Comparison of ENCODE assay signal across 19 cellular contexts in the genomic region with DNA sequence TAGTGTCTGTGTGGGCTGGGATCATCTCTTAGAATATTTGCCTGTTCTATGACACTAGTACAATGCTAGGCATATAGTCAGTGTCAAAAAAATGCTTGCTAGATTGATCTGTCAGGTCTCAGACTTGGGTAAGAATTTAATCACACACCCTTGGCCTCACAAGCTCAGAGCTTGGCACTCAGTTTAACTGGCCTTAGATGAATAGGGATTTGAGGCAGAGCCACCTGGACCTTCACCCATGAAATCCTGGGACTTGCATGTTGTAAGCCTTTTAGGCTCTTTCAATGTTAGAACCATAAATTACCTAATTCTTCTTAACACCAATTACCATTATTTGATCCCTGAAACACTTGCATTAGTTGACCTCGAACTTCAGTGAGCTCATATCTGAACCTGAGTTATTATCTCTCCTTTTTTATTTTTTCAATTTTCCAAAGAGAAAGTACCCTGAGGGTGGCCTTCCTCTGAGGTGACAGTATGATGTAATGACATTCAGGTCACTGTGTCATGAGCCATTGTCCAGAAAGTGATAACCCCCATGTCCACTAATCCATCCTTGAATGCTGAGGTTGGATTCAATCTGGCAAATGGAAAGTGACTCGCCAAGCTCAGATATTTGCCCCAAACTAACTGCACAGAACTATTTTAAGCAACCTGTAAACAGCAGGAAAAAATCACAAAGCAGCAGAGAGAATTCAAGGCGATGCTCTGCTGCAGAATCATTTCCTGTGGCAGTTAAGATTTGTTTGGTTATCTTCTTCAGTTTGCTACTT.
A peak's percentile ranks its signal among the peaks of the same experiment; 100 is the strongest.
DNase-seq lines count a peak whose midpoint lies in the region; ATAC-seq and TF ChIP-seq lines count a peak whose summit lies in the region.
"Had no signal": no experiment of that assay in that cellular context is flagged by ENCODE, and none has a peak within 500 bp of the region (broad histone marks: within the 10 kb centered on the region; RNA-seq: fewer than 3 reads in every experiment).

No MANE protein-coding gene starts in this region.

- TF ChIP-seq EP300 in tibial nerve (IDR thresholded peaks at IDR 0.05), result no peak

- H2AFZ ChIP-seq in mesenchymal stem cell (ENCODE audit: low read depth, low read length), result no peak overlapping the region

- no peak overlapping the region for H2BK120ac ChIP-seq in mesenchymal stem cell (ENCODE audit: low read depth, low read length)

- H3K4me3 ChIP-seq in cardiac muscle cell, result no peak overlapping the region
- no peak overlapping the region for H3K4me3 ChIP-seq in ectodermal cell (ENCODE audit: insufficient read depth, low read depth, low read length)
- H3K4me3 ChIP-seq in mesenchymal stem cell (ENCODE audit: insufficient read depth in 1 of 2, low read depth in 1 of 2, low read length in 2 of 2), result no peak overlapping the region
- H3K4me3 ChIP-seq in tibial nerve, result no peak overlapping the region
- H3K4me3 ChIP-seq in HAP-1, result no peak overlapping the region

- ATAC-seq in left cardiac atrium (no peak), HG03039 (IDR thresholded peaks at IDR 0.05; ENCODE audit: unreplicated experiment) (no peak)
- ATAC-seq: CD8-positive, alpha-beta T cell; HCT116; Panc1 had no signal

- H3K23ac ChIP-seq in mesenchymal stem cell (ENCODE audit: low read length in 2 of 2), result no peak overlapping the region

- no peak overlapping the region for H2AK5ac ChIP-seq in mesenchymal stem cell (ENCODE audit: low read length, severe bottlenecking)

- H3K27ac ChIP-seq in cardiac muscle cell (peak overlapping the region; percentile 15), ectodermal cell (ENCODE audit: insufficient read depth, low read depth, low read length, poor library complexity, severe bottlenecking) (peak overlapping the region; percentile 32), mesenchymal stem cell (ENCODE audit: low read length, poor library complexity, severe bottlenecking) (no peak overlapping the region), tibial nerve (peak overlapping the region in 3 of 4 donors; percentile 5 to 76 (median 72))
- H3K27ac ChIP-seq: 22Rv1 had no signal

- no peak for TF ChIP-seq CTCF in cardiac muscle cell (IDR thresholded peaks at IDR 0.05; ENCODE audit: low read depth, low read length)
- no peak for TF ChIP-seq CTCF in tibial nerve (IDR thresholded peaks at IDR 0.05)

- H3K9ac ChIP-seq in mesenchymal stem cell (ENCODE audit: low read length), result no peak overlapping the region

- H3K9me3 ChIP-seq in cardiac muscle cell (ENCODE audit: low read depth) (no peaks in the 10 kb centered on the region), ectodermal cell (ENCODE audit: control insufficient read depth, low read length) (no peaks in the 10 kb centered on the region), mesenchymal stem cell (ENCODE audit: control insufficient read depth, low read length) (no peaks in the 10 kb centered on the region), tibial nerve (no peaks in the 10 kb centered on the region), HAP-1 (no peaks in the 10 kb centered on the region)
- H3K9me3 ChIP-seq: BE2C had no signal

- WGBS in ectodermal cell, 2 experiments, result 85 to 86% methylated on average over 3 of the region's 3 CpGs
- 77% methylated on average over 2 of the region's 3 CpGs for WGBS in mesenchymal stem cell
- 41 to 43% methylated on average over 3 of the region's 3 CpGs for WGBS in tibial nerve, 2 donors

- TF ChIP-seq POLR2A in tibial nerve (IDR thresholded peaks at IDR 0.05), result no peak

- H2BK5ac ChIP-seq in mesenchymal stem cell (ENCODE audit: low read depth, low read length, poor library complexity, severe bottlenecking), result no peak overlapping the region

- no peak overlapping the region for H3K14ac ChIP-seq in mesenchymal stem cell (ENCODE audit: low read length in 2 of 2)

- peak overlapping the region in 1 of 2 experiments; percentile 54 for H3K18ac ChIP-seq in mesenchymal stem cell (ENCODE audit: low read depth in 1 of 2, low read length in 2 of 2)

- H3K79me1 ChIP-seq in mesenchymal stem cell (replicated peaks; ENCODE audit: low read length, poor library complexity, severe bottlenecking), result no peaks in the 10 kb centered on the region

- in situ Hi-C loops in HAP-1 (cut with MboI; ENCODE audit: low sequenced_read_pairs), result no loop called here

- no peak overlapping the region for H2BK12ac ChIP-seq in mesenchymal stem cell (ENCODE audit: low read length in 2 of 2)

- H3K4me2 ChIP-seq in mesenchymal stem cell (ENCODE audit: low read length, poor library complexity, severe bottlenecking), result no peak overlapping the region

- no peak overlapping the region for H2BK15ac ChIP-seq in mesenchymal stem cell (ENCODE audit: low read depth, poor library complexity, severe bottlenecking)

- peak overlapping the region in 1 of 2 experiments; percentile 51 for H3K4ac ChIP-seq in mesenchymal stem cell (ENCODE audit: low read depth in 1 of 2, low read length in 2 of 2)

- H3K27me3 ChIP-seq in cardiac muscle cell (no peaks in the 10 kb centered on the region), ectodermal cell (ENCODE audit: control insufficient read depth, insufficient read depth, low read length, poor library complexity, severe bottlenecking) (no peaks in the 10 kb centered on the region), mesenchymal stem cell (ENCODE audit: control insufficient read depth in 1 of 2, insufficient read depth in 1 of 2, low read length in 2 of 2) (no peaks in the 10 kb centered on the region), tibial nerve (no peaks in the 10 kb centered on the region), HAP-1 (ENCODE audit: low read depth) (no peaks in the 10 kb centered on the region)
- H3K27me3 ChIP-seq: BE2C had no signal

- H4K91ac ChIP-seq in mesenchymal stem cell (ENCODE audit: low read length), result no peak overlapping the region

- peaks cover 22% of the 10 kb centered on the region for H3K4me1 ChIP-seq in cardiac muscle cell (ENCODE audit: low read depth)
- peaks cover 13% of the 10 kb centered on the region for H3K4me1 ChIP-seq in ectodermal cell (ENCODE audit: control insufficient read depth, insufficient read depth, low read length)
- no peaks in the 10 kb centered on the region for H3K4me1 ChIP-seq in mesenchymal stem cell (ENCODE audit: control insufficient read depth, insufficient read depth, low read depth, low read length)
- peaks cover 0 to 55% (median 13%) of the 10 kb centered on the region in 4 donors for H3K4me1 ChIP-seq in tibial nerve
- peaks cover 20% of the 10 kb centered on the region for H3K4me1 ChIP-seq in HAP-1
- H3K4me1 ChIP-seq: BE2C had no signal

- intact Hi-C loops in left cardiac atrium (cut with DNase I), result no loop called here

- H3K36me3 ChIP-seq in cardiac muscle cell (no peaks in the 10 kb centered on the region), ectodermal cell (ENCODE audit: control insufficient read depth, insufficient read depth, low read length) (no peaks in the 10 kb centered on the region), mesenchymal stem cell (ENCODE audit: control insufficient read depth in 1 of 2, insufficient read depth in 2 of 2, low read depth in 1 of 2, low read length in 2 of 2) (no peaks in the 10 kb centered on the region), tibial nerve (no peaks in the 10 kb centered on the region), HAP-1 (replicated peaks) (no peaks in the 10 kb centered on the region)
- H3K36me3 ChIP-seq: BE2C had no signal

- no peak overlapping the region for H4K8ac ChIP-seq in mesenchymal stem cell (ENCODE audit: low read length)

- DNase-seq in cardiac muscle cell (ENCODE audit: low read depth in 1 of 2, low spot score in 1 of 2), result no peak
- DNase-seq in left cardiac atrium, result no peak
- DNase-seq in mesenchymal stem cell, result peak; percentile 23
- no peak for DNase-seq in tibial nerve (ENCODE audit: low spot score in 2 of 2)
- no peak for DNase-seq in HAP-1 (ENCODE audit: low spot score in 2 of 2)
- DNase-seq in activated CD8-positive, alpha-beta memory T cell treated with anti-CD3 and anti-CD28 coated beads, Interleukin-2, amount 50 U/mL, for 4 hours, result no peak
- DNase-seq: BE2C; CD8-positive, alpha-beta T cell; DMS79; KG1; NCI-H1436 treated with DMSO at 0.1 percent for 48 hours; NCI-H2029 treated with DMSO at 0.1 percent for 48 hours; NCI-H446 treated with DMSO at 0.1 percent for 48 hours; NCI-H748 treated with DMSO at 0.1 percent for 48 hours had no signal
